ENCODE assay signal across 24 cellular contexts in genomic region chr18:32337347-32337746, GRCh38.
A peak's percentile ranks its signal among the peaks of the same experiment; 100 is the strongest.
DNase-seq lines count a peak whose midpoint lies in the region; ATAC-seq, FAIRE-seq and TF ChIP-seq lines count a peak whose summit lies in the region.
"Had no signal": no experiment of that assay in that cellular context is flagged by ENCODE, and none has a peak within 500 bp of the region (broad histone marks: within the 10 kb centered on the region; RNA-seq: fewer than 3 reads in every experiment).

No MANE protein-coding gene starts in this region.

- no peaks in the 10 kb centered on the region for H3K79me2 ChIP-seq in astrocyte (ENCODE audit: insufficient read depth, low read length)
- H3K79me2 ChIP-seq in trophoblast cell (ENCODE audit: control insufficient read depth, insufficient read depth, low read length, poor library complexity), result no peaks in the 10 kb centered on the region

- BruUV-seq in MCF 10A (replicated peaks; lab: Mats Ljungman, UMichigan), result no TSS peak

- H3K18ac ChIP-seq in trophoblast cell (ENCODE audit: low read length), result no peak overlapping the region

- WGBS in endodermal cell (ENCODE audit: insufficient coverage in 1 of 2, insufficient read length in 1 of 2), 2 experiments, result 93% methylated on average over 6 to 7 of the region's 7 CpGs
- WGBS in trophoblast cell (ENCODE audit: extremely low coverage, insufficient coverage, insufficient read length), result no CpG with 5 or more reads among the region's 7 CpGs

- H3K4me1 ChIP-seq in astrocyte (ENCODE audit: insufficient read depth, low read length) (peaks cover 3% of the 10 kb centered on the region), endodermal cell (ENCODE audit: control insufficient read depth, insufficient read depth, low read length) (no peaks in the 10 kb centered on the region), trophoblast cell (ENCODE audit: control insufficient read depth in 1 of 2, insufficient read depth in 2 of 2, low read length in 2 of 2) (peaks cover 3 to 7% of the 10 kb centered on the region in 2 experiments)
- H3K4me1 ChIP-seq: BLaER1, Caco-2 had no signal

- H3K4me3 ChIP-seq in astrocyte (ENCODE audit: insufficient read depth, low read depth, low read length), result no peak overlapping the region
- H3K4me3 ChIP-seq in endodermal cell (ENCODE audit: low read length), result no peak overlapping the region
- H3K4me3 ChIP-seq in trophoblast cell (ENCODE audit: low read depth, low read length), result no peak overlapping the region
- H3K4me3 ChIP-seq: BLaER1, GM12878 had no signal

- H3K9ac ChIP-seq in astrocyte (ENCODE audit: low read length) (no peak overlapping the region), endodermal cell (ENCODE audit: extremely low read depth, low read length, poor library complexity, severe bottlenecking) (no peak overlapping the region), trophoblast cell (ENCODE audit: low read length) (no peak overlapping the region)
- H3K9ac ChIP-seq: BLaER1 had no signal

- peaks cover 2% of the 10 kb centered on the region for H3K79me1 ChIP-seq in trophoblast cell (ENCODE audit: low read length)

- H3K9me3 Mint-ChIP-seq in astrocyte (ENCODE audit: unreplicated experiment) (no peaks in the 10 kb centered on the region), endodermal cell (no peaks in the 10 kb centered on the region), MCF 10A (ENCODE audit: unreplicated experiment) (no peaks in the 10 kb centered on the region)
- H3K9me3 Mint-ChIP-seq in activated CD4-positive, alpha-beta memory T cell treated with anti-CD3 and anti-CD28 coated beads, Interleukin-2, amount 10 ng/mL, durations not matched to agents 7 days and 5 days, result no peaks in the 10 kb centered on the region
- H3K9me3 Mint-ChIP-seq: CD8-positive, alpha-beta T cell had no signal

- no peak overlapping the region for H4K91ac ChIP-seq in trophoblast cell (ENCODE audit: low read depth, low read length)

- H3K9me3 ChIP-seq in astrocyte (ENCODE audit: insufficient read depth, low read depth, low read length), result no peaks in the 10 kb centered on the region
- H3K9me3 ChIP-seq in endodermal cell (ENCODE audit: control insufficient read depth, low read length), result no peaks in the 10 kb centered on the region
- H3K9me3 ChIP-seq in trophoblast cell (ENCODE audit: insufficient read depth, low read depth, low read length), result no peaks in the 10 kb centered on the region
- H3K9me3 ChIP-seq: BLaER1, Caco-2 had no signal

- POLR2A ChIA-PET in activated CD4-positive, alpha-beta memory T cell treated with anti-CD3 and anti-CD28 coated beads, Interleukin-2, amount 10 ng/mL, durations not matched to agents 7 days and 5 days (lab: Charles Lee), result no interaction called here
- POLR2A ChIA-PET in MCF 10A (lab: Yijun Ruan, JAX), result interaction anchor here (0.9 to 1.6 kb wide), 3 partner anchors 34 to 36 kb away, joined by 3 to 4 read pairs (median 3); no protein-coding TSS in a partner anchor

- H2BK5ac ChIP-seq in trophoblast cell (ENCODE audit: low read depth, low read length, poor library complexity), result no peak overlapping the region

- no peaks in the 10 kb centered on the region for H3K27me3 Mint-ChIP-seq in astrocyte (ENCODE audit: low read depth, unreplicated experiment)
- no peaks in the 10 kb centered on the region for H3K27me3 Mint-ChIP-seq in endodermal cell (ENCODE audit: insufficient read depth)
- H3K27me3 Mint-ChIP-seq in activated CD4-positive, alpha-beta memory T cell treated with anti-CD3 and anti-CD28 coated beads, Interleukin-2, amount 10 ng/mL, durations not matched to agents 7 days and 5 days, result peaks cover 2% of the 10 kb centered on the region
- H3K27me3 Mint-ChIP-seq in MCF 10A (ENCODE audit: insufficient read depth, unreplicated experiment), result no peaks in the 10 kb centered on the region
- H3K27me3 Mint-ChIP-seq: CD4-positive, CD25-positive, alpha-beta regulatory T cell had no signal

- H3K36me3 Mint-ChIP-seq in astrocyte (ENCODE audit: low read depth, unreplicated experiment) (no peaks in the 10 kb centered on the region), endodermal cell (ENCODE audit: low read depth) (no peaks in the 10 kb centered on the region), MCF 10A (ENCODE audit: insufficient read depth, unreplicated experiment) (peaks cover 18% of the 10 kb centered on the region)
- H3K36me3 Mint-ChIP-seq in activated CD4-positive, alpha-beta memory T cell treated with anti-CD3 and anti-CD28 coated beads, Interleukin-2, amount 10 ng/mL, durations not matched to agents 7 days and 5 days (ENCODE audit: low read depth), result no peaks in the 10 kb centered on the region
- H3K36me3 Mint-ChIP-seq: CD4-positive, CD25-positive, alpha-beta regulatory T cell; CD8-positive, alpha-beta T cell had no signal

- no peak overlapping the region for H2AFZ ChIP-seq in astrocyte (ENCODE audit: low read depth, low read length)
- no peak overlapping the region for H2AFZ ChIP-seq in trophoblast cell (ENCODE audit: insufficient read depth, low read length, poor library complexity)

- H3K14ac ChIP-seq in trophoblast cell (ENCODE audit: low read length), result no peak overlapping the region

- DNase-seq in D721Med (ENCODE audit: insufficient read length, low spot score) (no peak), astrocyte (ENCODE audit: low read depth) (no peak), endodermal cell (no peak), trophoblast cell (peak; percentile 64 to 86), MCF 10A (ENCODE audit: unreplicated experiment) (no peak)
- no peak for DNase-seq in activated CD4-positive, alpha-beta memory T cell treated with anti-CD3 and anti-CD28 coated beads, Interleukin-2, amount 10 ng/mL, durations not matched to agents 7 days and 5 days
- DNase-seq in effector CD4-positive, alpha-beta T cell, result no peak
- DNase-seq: Caco-2; CD4-positive, CD25-positive, alpha-beta regulatory T cell; CD8-positive, alpha-beta T cell; DMS 273 treated with DMSO at 0.1 percent for 48 hours; EL; GDM1; H7; HCEC 1CT had no signal

- H3K27ac ChIP-seq in astrocyte (ENCODE audit: low read depth, low read length) (no peak overlapping the region), endodermal cell (ENCODE audit: low read depth, low read length) (no peak overlapping the region), trophoblast cell (ENCODE audit: low read depth, low read length) (peak overlapping the region; percentile 45)
- H3K27ac ChIP-seq: 22Rv1, BLaER1, C4-2B had no signal

- FAIRE-seq in D721Med (lab: Jason Lieb, UNC) (peak; percentile 87), astrocyte (lab: Jason Lieb, UNC) (no peak)
- FAIRE-seq: A204.1, GM12878, GM19239, H1 had no signal

- no peaks in the 10 kb centered on the region for H4K20me1 ChIP-seq in astrocyte (ENCODE audit: insufficient read depth, low read length)
- H4K20me1 ChIP-seq: BLaER1 had no signal

- no peak overlapping the region for H2AK5ac ChIP-seq in trophoblast cell (ENCODE audit: low read length)

- ATAC-seq in GM19395 (IDR thresholded peaks at IDR 0.05; ENCODE audit: unreplicated experiment), result no peak
- ATAC-seq: CD8-positive, alpha-beta T cell; GM12878 had no signal

- H3K4me2 ChIP-seq in astrocyte (ENCODE audit: low read length) (peak overlapping the region; percentile 40), trophoblast cell (ENCODE audit: low read length) (no peak overlapping the region)
- H3K4me2 ChIP-seq: BLaER1 had no signal

- H3K4me3 Mint-ChIP-seq in astrocyte (ENCODE audit: unreplicated experiment), result peak overlapping the region; percentile 70
- no peak overlapping the region for H3K4me3 Mint-ChIP-seq in endodermal cell
- no peak overlapping the region for H3K4me3 Mint-ChIP-seq in activated CD4-positive, alpha-beta memory T cell treated with anti-CD3 and anti-CD28 coated beads, Interleukin-2, amount 10 ng/mL, durations not matched to agents 7 days and 5 days
- no peak overlapping the region for H3K4me3 Mint-ChIP-seq in MCF 10A (ENCODE audit: unreplicated experiment)
- H3K4me3 Mint-ChIP-seq: B cell; CD4-positive, CD25-positive, alpha-beta regulatory T cell; CD8-positive, alpha-beta T cell had no signal

- H2BK120ac ChIP-seq in trophoblast cell (ENCODE audit: insufficient read depth, low read length, poor library complexity), result no peak overlapping the region

- H4K12ac ChIP-seq in trophoblast cell (ENCODE audit: low read depth, low read length), result no peak overlapping the region

- H3K27me3 ChIP-seq in astrocyte (ENCODE audit: insufficient read depth, low read length) (no peaks in the 10 kb centered on the region), endodermal cell (ENCODE audit: control insufficient read depth, insufficient read depth, low read length, poor library complexity, severe bottlenecking) (no peaks in the 10 kb centered on the region), trophoblast cell (ENCODE audit: insufficient read depth, low read length) (no peaks in the 10 kb centered on the region)
- H3K27me3 ChIP-seq: BLaER1 had no signal

- peaks cover 12% of the 10 kb centered on the region for H3K4me1 Mint-ChIP-seq in astrocyte (ENCODE audit: low read depth, unreplicated experiment)
- H3K4me1 Mint-ChIP-seq in endodermal cell, result peaks cover 5% of the 10 kb centered on the region
- no peaks in the 10 kb centered on the region for H3K4me1 Mint-ChIP-seq in activated CD4-positive, alpha-beta memory T cell treated with anti-CD3 and anti-CD28 coated beads, Interleukin-2, amount 10 ng/mL, durations not matched to agents 7 days and 5 days
- H3K4me1 Mint-ChIP-seq in MCF 10A (ENCODE audit: insufficient read depth, unreplicated experiment), result peaks cover 8% of the 10 kb centered on the region
- H3K4me1 Mint-ChIP-seq: B cell; CD4-positive, CD25-positive, alpha-beta regulatory T cell had no signal

- no peak overlapping the region for H4K8ac ChIP-seq in trophoblast cell (ENCODE audit: low read depth, low read length)

- CTCF ChIA-PET in activated CD4-positive, alpha-beta memory T cell treated with anti-CD3 and anti-CD28 coated beads, Interleukin-2, amount 10 ng/mL, durations not matched to agents 7 days and 5 days (lab: Charles Lee), result no interaction called here
- CTCF ChIA-PET in MCF 10A (lab: Yijun Ruan, JAX), result interaction anchor here (0.7 to 2.6 kb wide), 4 partner anchors 9 to 212 kb away, joined by 3 to 13 read pairs (median 6); partner anchors contain the start of gene GAREM1

- no peak overlapping the region for H3K23ac ChIP-seq in trophoblast cell (ENCODE audit: low read length)

- H3K36me3 ChIP-seq in astrocyte (ENCODE audit: insufficient read depth, low read length), result no peaks in the 10 kb centered on the region
- no peaks in the 10 kb centered on the region for H3K36me3 ChIP-seq in endodermal cell (ENCODE audit: control insufficient read depth, insufficient read depth, low read length)
- no peaks in the 10 kb centered on the region for H3K36me3 ChIP-seq in trophoblast cell (ENCODE audit: control insufficient read depth in 1 of 2, insufficient read depth in 2 of 2, low read length in 2 of 2)
- H3K36me3 ChIP-seq: BLaER1 had no signal

- H3K4ac ChIP-seq in trophoblast cell (ENCODE audit: low read depth, low read length), result no peak overlapping the region

- H3K27ac Mint-ChIP-seq in astrocyte (ENCODE audit: unreplicated experiment), result no peak overlapping the region
- H3K27ac Mint-ChIP-seq in endodermal cell, result peak overlapping the region; percentile 12
- H3K27ac Mint-ChIP-seq in activated CD4-positive, alpha-beta memory T cell treated with anti-CD3 and anti-CD28 coated beads, Interleukin-2, amount 10 ng/mL, durations not matched to agents 7 days and 5 days, result no peak overlapping the region
- H3K27ac Mint-ChIP-seq in MCF 10A (ENCODE audit: low read depth, unreplicated experiment), result no peak overlapping the region
- H3K27ac Mint-ChIP-seq: B cell; CD4-positive, CD25-positive, alpha-beta regulatory T cell; CD8-positive, alpha-beta T cell had no signal

- no peak for TF ChIP-seq CTCF in D721Med (IDR thresholded peaks at IDR 0.05; ENCODE audit: insufficient read depth, missing control alignments)
- TF ChIP-seq CTCF in astrocyte (IDR thresholded peaks at IDR 0.05; ENCODE audit: insufficient read depth, low read depth, low read length), result no peak
- no peak for TF ChIP-seq CTCF in endodermal cell (conservative IDR thresholded peaks at IDR 0.05)
- TF ChIP-seq CTCF in MCF 10A (IDR thresholded peaks at IDR 0.05; ENCODE audit: unreplicated experiment), result no peak

- intact Hi-C loops in MCF 10A (cut with micrococcal nuclease), result no loop called here

- H2BK12ac ChIP-seq in trophoblast cell (ENCODE audit: low read length), result no peak overlapping the region

Comparison
In these comparisons a context has a peak if more than half of its experiments do, and no peak if none do; other contexts are left out.
1. DNase-seq: peak in trophoblast cell (2 of 2); none in D721Med (single experiment), astrocyte (single experiment), endodermal cell (single experiment), activated CD4-positive, alpha-beta memory T cell treated with anti-CD3 and anti-CD28 coated beads, Interleukin-2, amount 10 ng/mL, durations not matched to agents 7 days and 5 days (single experiment), MCF 10A (single experiment) and effector CD4-positive, alpha-beta T cell (single experiment).